ENCODE assay signal across 26 cellular contexts in the genomic region with DNA sequence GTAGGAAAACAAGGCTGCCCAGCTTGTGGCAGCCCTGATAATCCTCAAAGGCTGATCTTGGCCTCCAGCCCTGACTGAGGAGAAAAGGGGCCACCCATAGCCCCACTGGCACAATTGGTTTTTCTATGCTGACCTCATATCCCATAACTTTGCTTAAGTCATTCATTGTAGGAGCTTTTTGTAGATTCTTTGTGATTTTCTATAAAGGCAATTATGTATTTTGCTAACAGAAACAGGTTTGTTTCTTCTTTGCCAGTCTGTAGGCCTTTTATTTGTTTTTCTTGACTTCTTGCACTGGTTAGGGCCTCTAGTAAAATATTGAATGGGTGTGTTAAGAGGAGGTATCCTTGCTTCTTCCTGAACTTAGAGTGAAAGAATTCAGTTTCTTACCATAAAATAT.
"Had no signal": no experiment of that assay in that cellular context is flagged by ENCODE, and none has a peak within 500 bp of the region (broad histone marks: within the 10 kb centered on the region; RNA-seq: fewer than 3 reads in every experiment).

No MANE protein-coding gene starts in this region.

- H3K27me3 Mint-ChIP-seq: natural killer cell treated with Interleukin-12 subunit alpha and Interleukin-12 subunit beta and Interleukin-15 and Interleukin-18, amount 100 ng/mL, for 72 hours; progenitor cell of endocrine pancreas had no signal

- H3K27ac Mint-ChIP-seq: naive thymus-derived CD4-positive, alpha-beta T cell; progenitor cell of endocrine pancreas; stimulated activated effector memory CD8-positive, alpha-beta T cell treated with anti-CD3 and anti-CD28 coated beads, Interleukin-12 subunit alpha, Interleukin-12 subunit beta, amount 100 ng/mL, for 72 hours; stimulated activated naive CD8-positive, alpha-beta T cell treated with anti-CD3 and anti-CD28 coated beads, Interleukin-15, Interleukin-2, amounts not matched to agents 100 ng/mL and 50 ng/mL, for 24 hours had no signal

- ATAC-seq: mucosa of descending colon; naive thymus-derived CD4-positive, alpha-beta T cell; natural killer cell treated with Interleukin-12 subunit alpha and Interleukin-12 subunit beta and Interleukin-15 and Interleukin-18, amount 100 ng/mL, for 72 hours; right cardiac atrium; stimulated activated effector memory CD8-positive, alpha-beta T cell treated with anti-CD3 and anti-CD28 coated beads, Interleukin-12 subunit alpha, Interleukin-12 subunit beta, amount 100 ng/mL, for 72 hours; upper lobe of right lung had no signal

- H3K36me3 ChIP-seq: left ventricle myocardium inferior, ovary, sigmoid colon, spleen, suprapubic skin, thoracic aorta, tibial artery, upper lobe of right lung had no signal

- H3K4me3 ChIP-seq: hepatocyte, left ventricle myocardium inferior, lung, mucosa of descending colon, ovary, sigmoid colon, spleen, suprapubic skin, thoracic aorta, tibial artery, upper lobe of right lung had no signal

- H3K4me1 Mint-ChIP-seq: stimulated activated effector memory CD8-positive, alpha-beta T cell treated with anti-CD3 and anti-CD28 coated beads, Interleukin-12 subunit alpha, Interleukin-12 subunit beta, amount 100 ng/mL, for 72 hours had no signal

- DNase-seq: islet precursor cell; left ventricle myocardium inferior; mesendoderm; midbrain; mucosa of descending colon; naive thymus-derived CD4-positive, alpha-beta T cell; ovary; retina; right cardiac atrium; sigmoid colon; small intestine; stimulated activated CD4-positive, alpha-beta T cell treated with anti-CD3 and anti-CD28 coated beads, Interleukin-4, amount 100 ng/mL, for 24 hours; stimulated activated naive CD4-positive, alpha-beta T cell; trophoblast cell; upper lobe of right lung had no signal

- H3K9me3 ChIP-seq: left ventricle myocardium inferior, mucosa of descending colon, ovary, spleen, suprapubic skin, thoracic aorta, tibial artery, upper lobe of right lung had no signal

- H3K79me2 ChIP-seq: hepatocyte had no signal

- H3K27me3 ChIP-seq: hepatocyte, ovary, sigmoid colon, spleen, suprapubic skin, tibial artery, upper lobe of right lung had no signal

- H2AFZ ChIP-seq: hepatocyte had no signal

- H3K9me3 Mint-ChIP-seq: natural killer cell treated with Interleukin-12 subunit alpha and Interleukin-12 subunit beta and Interleukin-15 and Interleukin-18, amount 100 ng/mL, for 72 hours; stimulated activated effector memory CD8-positive, alpha-beta T cell treated with anti-CD3 and anti-CD28 coated beads, Interleukin-12 subunit alpha, Interleukin-12 subunit beta, amount 100 ng/mL, for 72 hours; stimulated activated naive CD8-positive, alpha-beta T cell treated with anti-CD3 and anti-CD28 coated beads, Interleukin-15, Interleukin-2, amounts not matched to agents 100 ng/mL and 50 ng/mL, for 24 hours had no signal

- H3K36me3 Mint-ChIP-seq: naive thymus-derived CD4-positive, alpha-beta T cell; natural killer cell treated with Interleukin-12 subunit alpha and Interleukin-12 subunit beta and Interleukin-15 and Interleukin-18, amount 100 ng/mL, for 72 hours had no signal

- H3K4me2 ChIP-seq: hepatocyte had no signal

- H3K27ac ChIP-seq: hepatocyte, left ventricle myocardium inferior, ovary, sigmoid colon, spleen, suprapubic skin, thoracic aorta, tibial artery, upper lobe of right lung had no signal

- H3K4me3 Mint-ChIP-seq: naive thymus-derived CD4-positive, alpha-beta T cell; natural killer cell treated with Interleukin-12 subunit alpha and Interleukin-12 subunit beta and Interleukin-15 and Interleukin-18, amount 100 ng/mL, for 72 hours; stimulated activated effector memory CD8-positive, alpha-beta T cell treated with anti-CD3 and anti-CD28 coated beads, Interleukin-12 subunit alpha, Interleukin-12 subunit beta, amount 100 ng/mL, for 72 hours; stimulated activated naive CD8-positive, alpha-beta T cell treated with anti-CD3 and anti-CD28 coated beads, Interleukin-15, Interleukin-2, amounts not matched to agents 100 ng/mL and 50 ng/mL, for 24 hours had no signal

- FAIRE-seq: small intestine, urothelium cell line had no signal
